1 cellular context compared by ENCODE assay signal in genomic region chr3:82100378-82100777, GRCh38.
A peak's percentile ranks its signal among the peaks of the same experiment; 100 is the strongest.
TF ChIP-seq lines count a peak whose summit lies in the region.

No MANE protein-coding gene starts in this region.

TF ChIP-seq in HepG2, 621 proteins besides CTCF, POLR2A, EP300 and RAD21 (continued from another document):
- TF ChIP-seq ZHX2 (IDR thresholded peaks at IDR 0.05; ENCODE audit: low read depth) (no peak), ZHX2 (CRISPR knock-in tag; IDR thresholded peaks at IDR 0.05; ENCODE audit: borderline replicate concordance) (no peak), HES4 (CRISPR knock-in tag; IDR thresholded peaks at IDR 0.05; ENCODE audit: borderline replicate concordance) (no peak), PHF20 (CRISPR knock-in tag; IDR thresholded peaks at IDR 0.05) (no peak), ZNF275 (CRISPR knock-in tag; IDR thresholded peaks at IDR 0.05; ENCODE audit: borderline replicate concordance) (no peak), TP53 (CRISPR knock-in tag; conservative IDR thresholded peaks at IDR 0.05) (peak; percentile 50; the same call in 1 of the 2 replicates), TEAD3 (CRISPR knock-in tag; optimal IDR thresholded peaks at IDR 0.05; ENCODE audit: borderline replicate concordance) (peak; percentile 43), ZNF580 (CRISPR knock-in tag; IDR thresholded peaks at IDR 0.05; ENCODE audit: borderline replicate concordance, low read depth) (no peak), KAT7 (CRISPR knock-in tag; IDR thresholded peaks at IDR 0.05; ENCODE audit: borderline replicate concordance) (no peak)
